In the genomic region with DNA sequence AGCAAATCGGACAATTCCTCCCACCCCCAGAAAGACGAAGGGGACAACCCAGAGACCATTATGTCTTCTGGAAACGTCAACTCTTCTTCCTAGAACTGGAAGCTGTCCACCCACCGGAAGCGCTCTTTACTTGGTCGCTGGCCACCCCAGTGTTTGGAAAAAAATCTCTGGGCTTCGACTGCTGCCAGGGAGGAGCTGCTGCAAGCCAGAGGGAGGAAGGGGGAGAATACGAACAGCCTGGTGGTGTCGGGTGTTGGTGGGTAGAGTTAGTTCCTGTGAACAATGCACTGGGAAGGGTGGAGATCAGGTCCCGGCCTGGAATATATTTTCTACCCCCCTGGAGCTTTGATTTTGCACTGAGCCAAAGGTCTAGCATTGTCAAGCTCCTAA, we compare ENCODE assay signal across 14 cellular contexts. TPM values are rescaled to one million over a fixed set of nuclear protein-coding genes. Genes with fewer than 3 reads are reported as not detected.
DNase-seq lines count a peak whose midpoint lies in the region; ATAC-seq and TF ChIP-seq lines count a peak whose summit lies in the region.
"Had no signal": no experiment of that assay in that cellular context is flagged by ENCODE, and none has a peak within 500 bp of the region (broad histone marks: within the 10 kb centered on the region; RNA-seq: fewer than 3 reads in every experiment).

No MANE protein-coding gene starts in this region.

- peaks cover 50% of the 10 kb centered on the region for H3K36me3 ChIP-seq in CD4-positive, CD25-positive, alpha-beta regulatory T cell (ENCODE audit: control insufficient read depth, insufficient read depth, low read length)
- H3K36me3 ChIP-seq in osteoblast (ENCODE audit: insufficient read depth, low read length) (peaks cover 9% of the 10 kb centered on the region), H7 (replicated peaks; ENCODE audit: control insufficient read depth, insufficient read depth, low read length) (no peaks in the 10 kb centered on the region)
- H3K36me3 ChIP-seq: vagina had no signal

- H3K4me3 Mint-ChIP-seq in CD4-positive, CD25-positive, alpha-beta regulatory T cell = peak overlapping the region; percentile 98 to 100 (median 100)
- H3K4me3 Mint-ChIP-seq in natural killer cell treated with Interleukin-12 subunit alpha and Interleukin-12 subunit beta and Interleukin-15 and Interleukin-18, amount 100 ng/mL, for 72 hours = peak overlapping the region; percentile 92
- H3K4me3 Mint-ChIP-seq: HFFc6 had no signal

- no peaks in the 10 kb centered on the region for H3K9me3 ChIP-seq in CD4-positive, CD25-positive, alpha-beta regulatory T cell (ENCODE audit: control insufficient read depth in 2 of 2, low read length in 2 of 2)
- H3K9me3 ChIP-seq in osteoblast (ENCODE audit: low read depth, low read length) = no peaks in the 10 kb centered on the region
- H3K9me3 ChIP-seq: vagina had no signal

- H3K36me3 Mint-ChIP-seq in CD4-positive, CD25-positive, alpha-beta regulatory T cell = peaks cover 40% of the 10 kb centered on the region
- H3K36me3 Mint-ChIP-seq in natural killer cell treated with Interleukin-12 subunit alpha and Interleukin-12 subunit beta and Interleukin-15 and Interleukin-18, amount 100 ng/mL, for 72 hours = peaks cover 31% of the 10 kb centered on the region

- intact Hi-C loops in dorsolateral prefrontal cortex (cut with DNase I) = no loop called here

- H3K4me3 ChIP-seq in CD4-positive, CD25-positive, alpha-beta regulatory T cell (ENCODE audit: low read depth, low read length) = peak overlapping the region; percentile 100
- peak overlapping the region in 50 of 59 donors; percentile 5 to 82 (median 65) for H3K4me3 ChIP-seq in dorsolateral prefrontal cortex
- no peak overlapping the region for H3K4me3 ChIP-seq in osteoblast (ENCODE audit: insufficient read depth, low read length)
- no peak overlapping the region for H3K4me3 ChIP-seq in H7 (ENCODE audit: insufficient read depth, low read depth, low read length)

- TF ChIP-seq CTCF in dorsolateral prefrontal cortex (IDR thresholded peaks at IDR 0.05 in 54 of 56, conservative IDR thresholded peaks at IDR 0.05 in 2 of 56; ENCODE audit: low read depth in 1 of 56, partially characterized antibody in 56 of 56) (no peak), osteoblast (IDR thresholded peaks at IDR 0.05; ENCODE audit: extremely low read depth, low read depth, low read length) (no peak)

- H3K4me2 ChIP-seq in osteoblast (ENCODE audit: insufficient read depth, low read length) = no peak overlapping the region

- H3K9me3 Mint-ChIP-seq in CD4-positive, CD25-positive, alpha-beta regulatory T cell = no peaks in the 10 kb centered on the region
- H3K9me3 Mint-ChIP-seq in natural killer cell treated with Interleukin-12 subunit alpha and Interleukin-12 subunit beta and Interleukin-15 and Interleukin-18, amount 100 ng/mL, for 72 hours = no peaks in the 10 kb centered on the region
- H3K9me3 Mint-ChIP-seq: HFFc6 had no signal

- H4K20me1 ChIP-seq in osteoblast (ENCODE audit: insufficient read depth, low read length) = peaks cover 4% of the 10 kb centered on the region

- H3K27me3 Mint-ChIP-seq in CD4-positive, CD25-positive, alpha-beta regulatory T cell = peaks cover 13% of the 10 kb centered on the region
- no peaks in the 10 kb centered on the region for H3K27me3 Mint-ChIP-seq in natural killer cell treated with Interleukin-12 subunit alpha and Interleukin-12 subunit beta and Interleukin-15 and Interleukin-18, amount 100 ng/mL, for 72 hours

- H3K79me2 ChIP-seq in osteoblast (ENCODE audit: insufficient read depth, low read length) = no peaks in the 10 kb centered on the region

- H3K4me1 Mint-ChIP-seq in CD4-positive, CD25-positive, alpha-beta regulatory T cell = peaks cover 9 to 65% (median 51%) of the 10 kb centered on the region in 4 donors
- H3K4me1 Mint-ChIP-seq in natural killer cell treated with Interleukin-12 subunit alpha and Interleukin-12 subunit beta and Interleukin-15 and Interleukin-18, amount 100 ng/mL, for 72 hours (ENCODE audit: low read depth in 2 of 2) = peaks cover 67 to 70% of the 10 kb centered on the region in 2 donors

- DNase-seq in CD4-positive, CD25-positive, alpha-beta regulatory T cell = no peak
- DNase-seq in NCI-H2227 (lab: John Stamatoyannopoulos, UW; ENCODE audit: unreplicated experiment) (peak; percentile 42), dorsolateral prefrontal cortex (no peak), cerebellum (ENCODE audit: low spot score) (no peak), osteoblast (ENCODE audit: insufficient read length, low spot score, missing footprints) (no peak), H7 (no peak)
- no peak for DNase-seq in natural killer cell treated with Interleukin-12 subunit alpha and Interleukin-12 subunit beta and Interleukin-15 and Interleukin-18, amount 100 ng/mL, for 72 hours (ENCODE audit: low spot score)
- DNase-seq: COR-L47, foreskin melanocyte, HFFc6, Karpas-422, NCI-H2081 had no signal

- H3K4me1 ChIP-seq in CD4-positive, CD25-positive, alpha-beta regulatory T cell (ENCODE audit: control insufficient read depth, insufficient read depth, low read length, poor library complexity, severe bottlenecking) = peaks cover 59% of the 10 kb centered on the region
- H3K4me1 ChIP-seq in osteoblast (ENCODE audit: insufficient read depth, low read length) = peaks cover 19% of the 10 kb centered on the region

- no peak overlapping the region for H2AFZ ChIP-seq in osteoblast (ENCODE audit: low read length)

- no peaks in the 10 kb centered on the region for H3K27me3 ChIP-seq in CD4-positive, CD25-positive, alpha-beta regulatory T cell (ENCODE audit: control insufficient read depth, insufficient read depth, low read length)
- peaks cover 0 to 29% (median 0%) of the 10 kb centered on the region in 45 donors for H3K27me3 ChIP-seq in dorsolateral prefrontal cortex
- no peaks in the 10 kb centered on the region for H3K27me3 ChIP-seq in osteoblast (ENCODE audit: insufficient read depth, low read length)
- H3K27me3 ChIP-seq in H7 (ENCODE audit: control insufficient read depth, insufficient read depth, low read length) = peaks cover 30% of the 10 kb centered on the region
- H3K27me3 ChIP-seq: vagina had no signal

- peak overlapping the region; percentile 43 for H3K27ac ChIP-seq in CD4-positive, CD25-positive, alpha-beta regulatory T cell (ENCODE audit: insufficient read depth, low read length, poor library complexity, severe bottlenecking)
- H3K27ac ChIP-seq in dorsolateral prefrontal cortex (peak overlapping the region in 35 of 59 donors; percentile 1 to 91 (median 44)), osteoblast (ENCODE audit: low read depth, low read length) (no peak overlapping the region)
- H3K27ac ChIP-seq: vagina had no signal

- ATAC-seq in CD4-positive, CD25-positive, alpha-beta regulatory T cell (ENCODE audit: low read depth in 2 of 2) = no peak
- no peak for ATAC-seq in natural killer cell treated with Interleukin-12 subunit alpha and Interleukin-12 subunit beta and Interleukin-15 and Interleukin-18, amount 100 ng/mL, for 72 hours
- ATAC-seq in HG02970 (IDR thresholded peaks at IDR 0.05; ENCODE audit: low FRiP score, unreplicated experiment) = no peak

- peak overlapping the region; percentile 29 to 99 (median 72) for H3K27ac Mint-ChIP-seq in CD4-positive, CD25-positive, alpha-beta regulatory T cell
- peak overlapping the region; percentile 85 to 94 for H3K27ac Mint-ChIP-seq in natural killer cell treated with Interleukin-12 subunit alpha and Interleukin-12 subunit beta and Interleukin-15 and Interleukin-18, amount 100 ng/mL, for 72 hours
- H3K27ac Mint-ChIP-seq: HFFc6 had no signal

RNA-seq across cellular contexts. Expression of a gene that starts 3.2 kb away (rescaled TPM):
- total RNA-seq in CD4-positive, CD25-positive, alpha-beta regulatory T cell = 191 TPM
- polyA plus RNA-seq in CD4-positive, CD25-positive, alpha-beta regulatory T cell = 100 to 1,000 TPM; 131 to 165 (median 151) TPM
- total RNA-seq in dorsolateral prefrontal cortex (100 to 1,000 TPM in 3 of 120 experiments, 10 to 100 TPM in 117; 24.3 to 131 (median 50.3) TPM), cerebellum (38.3 TPM), osteoblast (25.7 and 27.1 TPM in 2 replicates)
- total RNA-seq in natural killer cell treated with Interleukin-12 subunit alpha and Interleukin-12 subunit beta and Interleukin-15 and Interleukin-18, amount 100 ng/mL, for 72 hours = 10 to 100 TPM; 11.8 to 49.3 TPM
- 0.62 and 2.4 TPM in 2 replicates for total RNA-seq in H7 (2014; rRNA removed; shearing (Covaris generic))

Comparison
In these comparisons a context has a peak if more than half of its experiments do, and no peak if none do; other contexts are left out.
1. H3K4me3 ChIP-seq: peak in CD4-positive, CD25-positive, alpha-beta regulatory T cell (single experiment) and dorsolateral prefrontal cortex (50 of 59); none in osteoblast (single experiment) and H7 (single experiment).